Comparison of ENCODE assay signal across 17 cellular contexts in genomic region chr12:52172956-52173355, GRCh38. TPM values are rescaled to one million over a fixed set of nuclear protein-coding genes. Genes with fewer than 3 reads are reported as not detected.
DNase-seq lines count a peak whose midpoint lies in the region; ATAC-seq and TF ChIP-seq lines count a peak whose summit lies in the region.
"Had no signal": no experiment of that assay in that cellular context is flagged by ENCODE, and none has a peak within 500 bp of the region (broad histone marks: within the 10 kb centered on the region; RNA-seq: fewer than 3 reads in every experiment).

No MANE protein-coding gene starts in this region.

- H2BK15ac ChIP-seq in IMR-90 (ENCODE audit: low read depth, low read length): no peak overlapping the region
- no peak overlapping the region for H2BK15ac ChIP-seq in mesenchymal stem cell (ENCODE audit: low read depth, poor library complexity, severe bottlenecking)

- H3K9ac ChIP-seq in IMR-90 (ENCODE audit: low read depth, low read length) (no peak overlapping the region), mesenchymal stem cell (ENCODE audit: low read length) (no peak overlapping the region), trophoblast cell (ENCODE audit: low read length) (no peak overlapping the region)
- H3K9ac ChIP-seq: GM23248 had no signal

- TF ChIP-seq POLR2A in IMR-90 (IDR thresholded peaks at IDR 0.05; ENCODE audit: low read depth, low read length): no peak
- TF ChIP-seq POLR2A in gastrocnemius medialis (IDR thresholded peaks at IDR 0.05): no peak
- TF ChIP-seq POLR2A in esophagus squamous epithelium (IDR thresholded peaks at IDR 0.05): no peak

- H2BK12ac ChIP-seq in mesenchymal stem cell (ENCODE audit: low read length in 2 of 2) (no peak overlapping the region), trophoblast cell (ENCODE audit: low read length) (peak overlapping the region; percentile 21)

- 0 out of 2 replicates have a peak overlapping the region, but pooled peaks have one; percentile 32 for H2BK120ac ChIP-seq in IMR-90 (ENCODE audit: low read depth, low read length)
- H2BK120ac ChIP-seq in mesenchymal stem cell (ENCODE audit: low read depth, low read length): no peak overlapping the region
- no peak overlapping the region for H2BK120ac ChIP-seq in trophoblast cell (ENCODE audit: insufficient read depth, low read length, poor library complexity)

- H2BK5ac ChIP-seq in IMR-90 (ENCODE audit: low read depth, low read length, poor library complexity, severe bottlenecking): no peak overlapping the region
- H2BK5ac ChIP-seq in mesenchymal stem cell (ENCODE audit: low read depth, low read length, poor library complexity, severe bottlenecking): no peak overlapping the region
- no peak overlapping the region for H2BK5ac ChIP-seq in trophoblast cell (ENCODE audit: low read depth, low read length, poor library complexity)

- DNase-seq in IMR-90 (no peak), RWPE2 (ENCODE audit: low spot score) (no peak), mesenchymal stem cell (no peak), trophoblast cell (no peak), gastrocnemius medialis (no peak), esophagus squamous epithelium (lab: John Stamatoyannopoulos, UW) (no peak)
- DNase-seq in stimulated activated CD4-positive, alpha-beta T cell treated with anti-CD3 and anti-CD28 coated beads, Interleukin-2, amount 100 ng/mL, for 48 hours: no peak
- DNase-seq: C1 segment of cervical spinal cord; Caco-2; CD4-positive, alpha-beta memory T cell; DMS 273 treated with DMSO at 0.1 percent for 48 hours; DMS79; EL; GDM1; GM23248; H9 had no signal

- H4K8ac ChIP-seq in IMR-90 (ENCODE audit: low read depth in 2 of 2, low read length in 2 of 2) (no peak overlapping the region), mesenchymal stem cell (ENCODE audit: low read length) (no peak overlapping the region), trophoblast cell (ENCODE audit: low read depth, low read length) (no peak overlapping the region)

- H4K20me1 ChIP-seq in IMR-90 (ENCODE audit: insufficient read depth, low read length): no peaks in the 10 kb centered on the region

- H3K4me2 ChIP-seq in IMR-90 (ENCODE audit: low read depth, low read length) (no peak overlapping the region), mesenchymal stem cell (ENCODE audit: low read length, poor library complexity, severe bottlenecking) (no peak overlapping the region), trophoblast cell (ENCODE audit: low read length) (no peak overlapping the region)

- in situ Hi-C loops in IMR-90 (cut with MboI; ENCODE audit: low sequenced_read_pairs): no loop called here
- in situ Hi-C loops in gastrocnemius medialis (cut with MboI; ENCODE audit: low sequenced_read_pairs in 4 of 4): no loop called here

- POLR2A ChIA-PET in IMR-90 (lab: Charles Lee; ENCODE audit: unreplicated experiment): no interaction called here

- H3K27me3 ChIP-seq in IMR-90 (ENCODE audit: control insufficient read depth, insufficient read depth, low read length): no peaks in the 10 kb centered on the region
- H3K27me3 ChIP-seq in RWPE2 (ENCODE audit: insufficient read depth, poor library complexity, severe bottlenecking): no peaks in the 10 kb centered on the region
- no peaks in the 10 kb centered on the region for H3K27me3 ChIP-seq in mesenchymal stem cell (ENCODE audit: control insufficient read depth in 1 of 2, insufficient read depth in 1 of 2, low read length in 2 of 2)
- no peaks in the 10 kb centered on the region for H3K27me3 ChIP-seq in trophoblast cell (ENCODE audit: insufficient read depth, low read length)
- H3K27me3 ChIP-seq in gastrocnemius medialis: no peaks in the 10 kb centered on the region
- no peaks in the 10 kb centered on the region for H3K27me3 ChIP-seq in esophagus squamous epithelium

- no peak overlapping the region for H3K4ac ChIP-seq in IMR-90 (ENCODE audit: low read depth, low read length)
- no peak overlapping the region for H3K4ac ChIP-seq in mesenchymal stem cell (ENCODE audit: low read depth in 1 of 2, low read length in 2 of 2)
- H3K4ac ChIP-seq in trophoblast cell (ENCODE audit: low read depth, low read length): no peak overlapping the region

- H3K9me3 ChIP-seq in IMR-90 (ENCODE audit: control insufficient read depth, insufficient read depth, low read length): no peaks in the 10 kb centered on the region
- no peaks in the 10 kb centered on the region for H3K9me3 ChIP-seq in RWPE2 (ENCODE audit: severe bottlenecking)
- H3K9me3 ChIP-seq in mesenchymal stem cell (ENCODE audit: control insufficient read depth, low read length): no peaks in the 10 kb centered on the region
- H3K9me3 ChIP-seq in trophoblast cell (ENCODE audit: insufficient read depth, low read depth, low read length): no peaks in the 10 kb centered on the region
- H3K9me3 ChIP-seq in gastrocnemius medialis: no peaks in the 10 kb centered on the region
- H3K9me3 ChIP-seq in esophagus squamous epithelium: no peaks in the 10 kb centered on the region
- H3K9me3 ChIP-seq: Caco-2 had no signal

- H2AK5ac ChIP-seq in IMR-90 (ENCODE audit: low read depth, low read length) (peak overlapping the region; percentile 15; the same call in 1 of the 2 replicates), mesenchymal stem cell (ENCODE audit: low read length, severe bottlenecking) (no peak overlapping the region), trophoblast cell (ENCODE audit: low read length) (no peak overlapping the region)

- WGBS in IMR-90 (ENCODE audit: extremely low coverage in 2 of 2, insufficient read length in 1 of 2), 2 experiments: 95% methylated on average over 16 of the region's 17 CpGs; no CpG with 5 or more reads in 1 of the 2 experiments
- 98% methylated on average over 17 of the region's 17 CpGs for WGBS in mesenchymal stem cell
- WGBS in trophoblast cell (ENCODE audit: extremely low coverage, insufficient coverage, insufficient read length): no CpG with 5 or more reads among the region's 17 CpGs
- 95 to 97% methylated on average over 5 to 17 of the region's 17 CpGs for WGBS in esophagus squamous epithelium, 2 donors

- dilution Hi-C loops in IMR-90 (cut with HindIII; ENCODE audit: low sequenced_read_pairs, unreplicated experiment): no loop called here

- no peak overlapping the region for H3K4me3 ChIP-seq in IMR-90 (ENCODE audit: insufficient read depth, low read depth, low read length)
- no peak overlapping the region for H3K4me3 ChIP-seq in RWPE2 (ENCODE audit: severe bottlenecking)
- H3K4me3 ChIP-seq in mesenchymal stem cell (ENCODE audit: insufficient read depth in 1 of 2, low read depth in 1 of 2, low read length in 2 of 2): no peak overlapping the region
- H3K4me3 ChIP-seq in trophoblast cell (ENCODE audit: low read depth, low read length): no peak overlapping the region
- no peak overlapping the region for H3K4me3 ChIP-seq in gastrocnemius medialis
- H3K4me3 ChIP-seq in esophagus squamous epithelium: no peak overlapping the region
- H3K4me3 ChIP-seq: GM12878, GM23248 had no signal

- no peak overlapping the region for H3K27ac ChIP-seq in IMR-90 (ENCODE audit: insufficient read depth, low read length)
- H3K27ac ChIP-seq in RWPE2 (ENCODE audit: poor library complexity, severe bottlenecking): peak overlapping the region; percentile 91
- no peak overlapping the region for H3K27ac ChIP-seq in mesenchymal stem cell (ENCODE audit: low read length, poor library complexity, severe bottlenecking)
- no peak overlapping the region for H3K27ac ChIP-seq in trophoblast cell (ENCODE audit: low read depth, low read length)
- no peak overlapping the region for H3K27ac ChIP-seq in gastrocnemius medialis
- H3K27ac ChIP-seq in esophagus squamous epithelium: peak overlapping the region in 1 of 4 donors; percentile 57
- H3K27ac ChIP-seq: GM23248 had no signal

- H3K79me2 ChIP-seq in trophoblast cell (ENCODE audit: control insufficient read depth, insufficient read depth, low read length, poor library complexity): peaks cover 7% of the 10 kb centered on the region

- H3K36me3 ChIP-seq in IMR-90 (ENCODE audit: control insufficient read depth, insufficient read depth, low read length) (no peaks in the 10 kb centered on the region), RWPE2 (ENCODE audit: low read depth) (peaks cover 6% of the 10 kb centered on the region; the same call in 1 of the 2 replicates), mesenchymal stem cell (ENCODE audit: control insufficient read depth in 1 of 2, insufficient read depth in 2 of 2, low read depth in 1 of 2, low read length in 2 of 2) (peaks cover 0 to 14% of the 10 kb centered on the region in 2 experiments), trophoblast cell (ENCODE audit: control insufficient read depth in 1 of 2, insufficient read depth in 2 of 2, low read length in 2 of 2) (peaks cover 0 to 8% of the 10 kb centered on the region in 2 experiments), gastrocnemius medialis (no peaks in the 10 kb centered on the region), esophagus squamous epithelium (peaks cover 0 to 9% (median 0%) of the 10 kb centered on the region in 3 donors)

- CTCF ChIA-PET in IMR-90 (lab: Yijun Ruan, JAX): interaction anchor here (1.3 kb wide), 1 partner anchor 14 kb away, joined by 3 read pairs; no protein-coding TSS in a partner anchor

- H3K79me1 ChIP-seq in IMR-90 (ENCODE audit: low read depth in 1 of 2, low read length in 2 of 2) (no peaks in the 10 kb centered on the region), mesenchymal stem cell (replicated peaks; ENCODE audit: low read length, poor library complexity, severe bottlenecking) (no peaks in the 10 kb centered on the region), trophoblast cell (ENCODE audit: low read length) (peaks cover 25% of the 10 kb centered on the region)

- H3K18ac ChIP-seq in IMR-90 (ENCODE audit: low read depth, low read length): no peak overlapping the region
- H3K18ac ChIP-seq in mesenchymal stem cell (ENCODE audit: low read depth in 1 of 2, low read length in 2 of 2): no peak overlapping the region
- no peak overlapping the region for H3K18ac ChIP-seq in trophoblast cell (ENCODE audit: low read length)

- TF ChIP-seq RAD21 in IMR-90 (IDR thresholded peaks at IDR 0.05; ENCODE audit: low read length): no peak

- no peak overlapping the region for H4K12ac ChIP-seq in trophoblast cell (ENCODE audit: low read depth, low read length)

- H4K91ac ChIP-seq in IMR-90 (ENCODE audit: insufficient read depth, low read depth, low read length) (no peak overlapping the region), mesenchymal stem cell (ENCODE audit: low read length) (peak overlapping the region; percentile 14), trophoblast cell (ENCODE audit: low read depth, low read length) (peak overlapping the region; percentile 57)

- H3K23ac ChIP-seq in IMR-90 (ENCODE audit: low read depth, low read length) (no peak overlapping the region), mesenchymal stem cell (ENCODE audit: low read length in 2 of 2) (no peak overlapping the region), trophoblast cell (ENCODE audit: low read length) (no peak overlapping the region)

- ATAC-seq in IMR-90 (ENCODE audit: low read depth): no peak
- ATAC-seq in RWPE2 (ENCODE audit: low read depth): no peak
- no peak for ATAC-seq in gastrocnemius medialis
- ATAC-seq: GM12878 had no signal

- no peak for TF ChIP-seq CTCF in IMR-90 (conservative IDR thresholded peaks at IDR 0.05; ENCODE audit: low read depth, low read length)
- no peak for TF ChIP-seq CTCF in RWPE2 (IDR thresholded peaks at IDR 0.05; ENCODE audit: poor library complexity, severe bottlenecking)
- TF ChIP-seq CTCF in gastrocnemius medialis (IDR thresholded peaks at IDR 0.05 in 4 of 5, conservative IDR thresholded peaks at IDR 0.05 in 1 of 5): no peak
- TF ChIP-seq CTCF in esophagus squamous epithelium (IDR thresholded peaks at IDR 0.05): no peak

- no peak overlapping the region for H4K5ac ChIP-seq in IMR-90 (ENCODE audit: low read depth, low read length)

- H2AK9ac ChIP-seq in IMR-90 (replicated peaks; ENCODE audit: low read depth, low read length, poor library complexity): no peak overlapping the region

- peaks cover 7% of the 10 kb centered on the region for H3K9me1 ChIP-seq in IMR-90 (ENCODE audit: insufficient read depth, low read length)

- no TSS peak for BruUV-seq in IMR-90 (replicated peaks; lab: Mats Ljungman, UMichigan)

- H3K56ac ChIP-seq in IMR-90 (ENCODE audit: extremely low read depth, insufficient read depth, low read length): no peak overlapping the region

- H2AFZ ChIP-seq in IMR-90 (replicated peaks; ENCODE audit: low read length, poor library complexity) (peak overlapping the region; percentile 26), mesenchymal stem cell (ENCODE audit: low read depth, low read length) (no peak overlapping the region), trophoblast cell (ENCODE audit: insufficient read depth, low read length, poor library complexity) (no peak overlapping the region)
- H2AFZ ChIP-seq: GM23248 had no signal

- H3K14ac ChIP-seq in IMR-90 (replicated peaks; ENCODE audit: low read depth, low read length): no peak overlapping the region
- H3K14ac ChIP-seq in mesenchymal stem cell (ENCODE audit: low read length in 2 of 2): no peak overlapping the region
- no peak overlapping the region for H3K14ac ChIP-seq in trophoblast cell (ENCODE audit: low read length)

- intact Hi-C loops in IMR-90 (cut with micrococcal nuclease) (no loop called here), gastrocnemius medialis (cut with DNase I; ENCODE audit: low total_unique reads) (loop anchor here (2.0 kb wide), 1 partner anchor 40 kb away; no protein-coding TSS in a partner anchor), esophagus squamous epithelium (cut with DNase I) (no loop called here)

- H2BK20ac ChIP-seq in IMR-90 (ENCODE audit: low read depth, low read length): no peak overlapping the region

- peaks cover 10% of the 10 kb centered on the region for H3K4me1 ChIP-seq in IMR-90 (ENCODE audit: control insufficient read depth, insufficient read depth, low read length)
- H3K4me1 ChIP-seq in RWPE2 (ENCODE audit: insufficient read depth, poor library complexity, severe bottlenecking): peaks cover 22% of the 10 kb centered on the region
- H3K4me1 ChIP-seq in mesenchymal stem cell (ENCODE audit: control insufficient read depth, insufficient read depth, low read depth, low read length): peaks cover 30% of the 10 kb centered on the region
- peaks cover 27 to 36% of the 10 kb centered on the region in 2 experiments for H3K4me1 ChIP-seq in trophoblast cell (ENCODE audit: control insufficient read depth in 1 of 2, insufficient read depth in 2 of 2, low read length in 2 of 2)
- no peaks in the 10 kb centered on the region for H3K4me1 ChIP-seq in gastrocnemius medialis
- H3K4me1 ChIP-seq in esophagus squamous epithelium: peaks cover 21 to 77% (median 25%) of the 10 kb centered on the region in 3 donors

RNA-seq across cellular contexts. Expression of gene KRT80, which starts 18.9 kb away (rescaled TPM):
- total RNA-seq in IMR-90 (2012; rRNA removed): 0.54 and 0.56 TPM in 2 replicates
- polyA plus RNA-seq in IMR-90 (2012; rRNA removed): 3.4 TPM in 2 replicates
- polyA plus RNA-seq in IMR-90 (2012; cell fraction: cytosol; rRNA removed): 1.2 and 2.4 TPM in 2 replicates
- 14.7 and 18.0 TPM in 2 replicates for polyA plus RNA-seq in IMR-90 (2012; cell fraction: nucleus; rRNA removed; ENCODE audit: low replicate concordance)
- 0.72 TPM for polyA plus RNA-seq in mesenchymal stem cell (2013, experiment 1 of 2)
- polyA plus RNA-seq in mesenchymal stem cell (2013, experiment 2 of 2): 0.84 TPM
- 26.3 and 28.8 TPM in 2 replicates for polyA plus RNA-seq in trophoblast cell (2013)
- under 1 TPM in 2 of 4 donors, not detected in 2; 0.13 to 0.26 TPM for total RNA-seq in gastrocnemius medialis
- 10 to 100 TPM; 11.4 to 39.6 (median 16.5) TPM for total RNA-seq in esophagus squamous epithelium
- total RNA-seq: CD4-positive, alpha-beta memory T cell; GM12878; H9 had no signal
- polyA plus RNA-seq: CD4-positive, alpha-beta memory T cell had no signal
